ENCODE assay signal across 1 cellular context in genomic region chr1:241888232-241888631, GRCh38.
TF ChIP-seq lines count a peak whose summit lies in the region.

No MANE protein-coding gene starts in this region.

TF ChIP-seq in IMR-90, 13 proteins besides CTCF, POLR2A, EP300 and RAD21:
- no peak for TF ChIP-seq MAZ (IDR thresholded peaks at IDR 0.05; ENCODE audit: borderline replicate concordance, low read depth, low read length)
- TF ChIP-seq RFX5 (IDR thresholded peaks at IDR 0.05; ENCODE audit: low read depth, low read length): no peak
- TF ChIP-seq CEBPB (IDR thresholded peaks at IDR 0.05; ENCODE audit: low read depth, low read length): peak; percentile 75
- TF ChIP-seq SMC3 (IDR thresholded peaks at IDR 0.05; ENCODE audit: low read depth, low read length): no peak
- no peak for TF ChIP-seq RCOR1 (IDR thresholded peaks at IDR 0.05; ENCODE audit: insufficient replicate concordance, low read length)
- TF ChIP-seq CHD1 (IDR thresholded peaks at IDR 0.05; ENCODE audit: low read depth, low read length): no peak
- TF ChIP-seq MAFK (IDR thresholded peaks at IDR 0.05; ENCODE audit: low read depth, low read length): peak; percentile 82
- peak; percentile 56; the same call in 1 of the 2 replicates for TF ChIP-seq FOS (IDR thresholded peaks at IDR 0.05; ENCODE audit: low read depth, low read length)
- TF ChIP-seq BHLHE40 (IDR thresholded peaks at IDR 0.05; ENCODE audit: low read depth, low read length): no peak
